Comparison of ENCODE assay signal across 9 cellular contexts in the genomic region with DNA sequence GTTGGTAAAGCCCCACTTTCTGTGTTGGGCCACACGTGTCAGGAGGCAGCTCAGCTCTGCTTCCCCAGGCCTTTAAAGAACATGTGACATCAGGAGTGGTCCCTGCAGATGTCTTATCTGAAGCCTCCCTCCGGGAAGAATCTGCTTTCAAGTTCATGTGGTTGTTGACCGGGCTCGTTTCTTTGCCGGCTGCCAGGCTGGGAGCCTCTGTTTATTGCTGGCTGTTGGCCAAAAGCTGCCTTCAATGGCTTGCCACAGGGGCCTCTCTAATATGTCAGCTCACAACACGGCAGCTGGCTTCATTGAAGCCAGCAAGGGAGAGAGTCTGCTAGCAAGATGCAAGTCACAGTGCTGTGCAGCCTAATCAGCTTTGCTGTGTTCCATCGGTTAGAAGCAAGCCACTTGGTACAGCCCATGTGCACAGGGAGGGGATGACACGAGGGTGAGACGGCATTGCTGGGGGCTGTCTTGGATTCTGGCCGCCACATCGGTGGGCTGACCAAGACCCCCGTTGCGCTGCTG. TPM values are rescaled to one million over a fixed set of nuclear protein-coding genes. Genes with fewer than 3 reads are reported as not detected.
DNase-seq lines count a peak whose midpoint lies in the region; ATAC-seq and TF ChIP-seq lines count a peak whose summit lies in the region.
"Had no signal": no experiment of that assay in that cellular context is flagged by ENCODE, and none has a peak within 500 bp of the region (broad histone marks: within the 10 kb centered on the region; RNA-seq: fewer than 3 reads in every experiment).

No MANE protein-coding gene starts in this region.

- ATAC-seq in activated naive CD8-positive, alpha-beta T cell treated with anti-CD3 and anti-CD28 coated beads, Interleukin-2, amount 10 ng/mL, durations not matched to agents 7 days and 5 days (ENCODE audit: low read depth): no peak
- ATAC-seq in left ventricle myocardium superior (peak; percentile 49), upper lobe of right lung (no peak)

- no peaks in the 10 kb centered on the region for H3K9me3 Mint-ChIP-seq in activated naive CD8-positive, alpha-beta T cell treated with anti-CD3 and anti-CD28 coated beads, Interleukin-2, amount 10 ng/mL, durations not matched to agents 7 days and 5 days
- no peaks in the 10 kb centered on the region for H3K9me3 Mint-ChIP-seq in activated naive CD8-positive, alpha-beta T cell treated with anti-CD3 and anti-CD28 coated beads for 36 hours

- H3K27ac ChIP-seq in upper lobe of right lung: no peak overlapping the region

- intact Hi-C loops in left ventricle myocardium superior (cut with micrococcal nuclease): no loop called here
- intact Hi-C loops in upper lobe of right lung (cut with DNase I): no loop called here

- no peaks in the 10 kb centered on the region for H3K36me3 Mint-ChIP-seq in activated naive CD8-positive, alpha-beta T cell treated with anti-CD3 and anti-CD28 coated beads, Interleukin-2, amount 10 ng/mL, durations not matched to agents 7 days and 5 days
- H3K36me3 Mint-ChIP-seq in activated naive CD8-positive, alpha-beta T cell treated with anti-CD3 and anti-CD28 coated beads for 36 hours: no peaks in the 10 kb centered on the region

- POLR2A ChIA-PET in activated naive CD8-positive, alpha-beta T cell treated with anti-CD3 and anti-CD28 coated beads, Interleukin-2, amount 10 ng/mL, durations not matched to agents 7 days and 5 days (lab: Charles Lee): no interaction called here

- no peak overlapping the region for H3K4me3 ChIP-seq in upper lobe of right lung

- H3K4me1 Mint-ChIP-seq in activated naive CD8-positive, alpha-beta T cell treated with anti-CD3 and anti-CD28 coated beads, Interleukin-2, amount 10 ng/mL, durations not matched to agents 7 days and 5 days: no peaks in the 10 kb centered on the region
- H3K4me1 Mint-ChIP-seq in activated naive CD8-positive, alpha-beta T cell treated with anti-CD3 and anti-CD28 coated beads for 36 hours: no peaks in the 10 kb centered on the region

- peaks cover 9% of the 10 kb centered on the region for H3K4me1 ChIP-seq in upper lobe of right lung

- no peaks in the 10 kb centered on the region for H3K36me3 ChIP-seq in upper lobe of right lung

- peak; percentile 17 for DNase-seq in activated naive CD8-positive, alpha-beta T cell treated with anti-CD3 and anti-CD28 coated beads, Interleukin-2, amount 10 ng/mL, durations not matched to agents 7 days and 5 days
- DNase-seq in activated naive CD8-positive, alpha-beta T cell treated with anti-CD3 and anti-CD28 coated beads for 36 hours: no peak
- DNase-seq in SHP77 (lab: John Stamatoyannopoulos, UW) (peak; percentile 88 to 91), left ventricle myocardium superior (peak; percentile 34), upper lobe of right lung (peak; percentile 42), SKM-1 (lab: John Stamatoyannopoulos, UW; ENCODE audit: unreplicated experiment) (no peak), RKO (ENCODE audit: low spot score) (no peak), inferior parietal cortex (ENCODE audit: extremely low spot score) (no peak)
- DNase-seq: NCI-H187 treated with DMSO at 0.1 percent for 48 hours had no signal

- H3K27me3 ChIP-seq in upper lobe of right lung: peaks cover 11% of the 10 kb centered on the region

- peaks cover 3% of the 10 kb centered on the region for H3K27me3 Mint-ChIP-seq in activated naive CD8-positive, alpha-beta T cell treated with anti-CD3 and anti-CD28 coated beads, Interleukin-2, amount 10 ng/mL, durations not matched to agents 7 days and 5 days
- H3K27me3 Mint-ChIP-seq in activated naive CD8-positive, alpha-beta T cell treated with anti-CD3 and anti-CD28 coated beads for 36 hours: no peaks in the 10 kb centered on the region

- TF ChIP-seq CTCF in upper lobe of right lung (IDR thresholded peaks at IDR 0.05): no peak

- H3K4me3 Mint-ChIP-seq in activated naive CD8-positive, alpha-beta T cell treated with anti-CD3 and anti-CD28 coated beads, Interleukin-2, amount 10 ng/mL, durations not matched to agents 7 days and 5 days: no peak overlapping the region
- H3K4me3 Mint-ChIP-seq in activated naive CD8-positive, alpha-beta T cell treated with anti-CD3 and anti-CD28 coated beads for 36 hours: no peak overlapping the region

- no peaks in the 10 kb centered on the region for H3K9me3 ChIP-seq in upper lobe of right lung

- H3K27ac Mint-ChIP-seq in activated naive CD8-positive, alpha-beta T cell treated with anti-CD3 and anti-CD28 coated beads, Interleukin-2, amount 10 ng/mL, durations not matched to agents 7 days and 5 days: no peak overlapping the region
- no peak overlapping the region for H3K27ac Mint-ChIP-seq in activated naive CD8-positive, alpha-beta T cell treated with anti-CD3 and anti-CD28 coated beads for 36 hours

RNA-seq across cellular contexts. Expression of gene MRGPRF, which starts 14.6 kb away (rescaled TPM):
- total RNA-seq in activated naive CD8-positive, alpha-beta T cell treated with anti-CD3 and anti-CD28 coated beads, Interleukin-2, amount 10 ng/mL, durations not matched to agents 7 days and 5 days: not detected
- not detected for total RNA-seq in activated naive CD8-positive, alpha-beta T cell treated with anti-CD3 and anti-CD28 coated beads for 36 hours
- total RNA-seq in left ventricle myocardium superior: 5.5 TPM
- 13.2 TPM for total RNA-seq in upper lobe of right lung

RNA-seq across cellular contexts. Expression of gene MRGPRD, which starts 17.7 kb away (rescaled TPM):
- total RNA-seq in activated naive CD8-positive, alpha-beta T cell treated with anti-CD3 and anti-CD28 coated beads, Interleukin-2, amount 10 ng/mL, durations not matched to agents 7 days and 5 days: not detected
- not detected for total RNA-seq in activated naive CD8-positive, alpha-beta T cell treated with anti-CD3 and anti-CD28 coated beads for 36 hours
- total RNA-seq in left ventricle myocardium superior (not detected), upper lobe of right lung (not detected)

RNA-seq across cellular contexts. Expression of gene TPCN2, which starts 50.3 kb away (rescaled TPM):
- 10 to 100 TPM; 21.4 to 22.1 TPM for total RNA-seq in activated naive CD8-positive, alpha-beta T cell treated with anti-CD3 and anti-CD28 coated beads, Interleukin-2, amount 10 ng/mL, durations not matched to agents 7 days and 5 days
- 10 to 100 TPM; 10.9 to 11.3 TPM for total RNA-seq in activated naive CD8-positive, alpha-beta T cell treated with anti-CD3 and anti-CD28 coated beads for 36 hours
- total RNA-seq in left ventricle myocardium superior (7.9 TPM), upper lobe of right lung (16.6 TPM)

Comparison
In these comparisons a context has a peak if more than half of its experiments do, and no peak if none do; other contexts are left out.
1. DNase-seq: peak in activated naive CD8-positive, alpha-beta T cell treated with anti-CD3 and anti-CD28 coated beads, Interleukin-2, amount 10 ng/mL, durations not matched to agents 7 days and 5 days (single experiment), SHP77 (2 of 2), left ventricle myocardium superior (single experiment) and upper lobe of right lung (single experiment); none in activated naive CD8-positive, alpha-beta T cell treated with anti-CD3 and anti-CD28 coated beads for 36 hours (single experiment), SKM-1 (single experiment), RKO (single experiment) and inferior parietal cortex (single experiment).